8 cellular contexts compared by ENCODE assay signal in genomic region chr4:52861879-52862604, GRCh38. TPM values are rescaled to one million over a fixed set of nuclear protein-coding genes. Genes with fewer than 3 reads are reported as not detected.
DNase-seq lines count a peak whose midpoint lies in the region; ATAC-seq and TF ChIP-seq lines count a peak whose summit lies in the region.

A gene with protein sequence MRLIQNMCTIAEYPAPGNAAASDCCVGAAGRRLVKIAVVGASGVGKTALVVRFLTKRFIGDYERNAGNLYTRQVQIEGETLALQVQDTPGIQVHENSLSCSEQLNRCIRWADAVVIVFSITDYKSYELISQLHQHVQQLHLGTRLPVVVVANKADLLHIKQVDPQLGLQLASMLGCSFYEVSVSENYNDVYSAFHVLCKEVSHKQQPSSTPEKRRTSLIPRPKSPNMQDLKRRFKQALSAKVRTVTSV (plus strand): TSS chr4:52862317. CDS start chr4:52862508, 191 bp downstream.

- peak; percentile 100 for ATAC-seq in HG02763 (IDR thresholded peaks at IDR 0.05; ENCODE audit: unreplicated experiment)

- H3K27me3 ChIP-seq in brain microvascular endothelial cell (replicated peaks): peaks cover 8% of the 10 kb centered on the region
- H3K27me3 ChIP-seq in skeletal muscle tissue (ENCODE audit: control insufficient read depth in 3 of 3, insufficient read depth in 3 of 3, low read length in 3 of 3): peaks cover 0 to 6% (median 3%) of the 10 kb centered on the region in 3 donors

- TF ChIP-seq CTCF in GM13977 (IDR thresholded peaks at IDR 0.05; ENCODE audit: extremely low read depth, insufficient read depth, missing control alignments) (peak; percentile 11), brain microvascular endothelial cell (IDR thresholded peaks at IDR 0.05; ENCODE audit: low read depth, low read length, missing control alignments) (no peak)

- peaks cover 0 to 4% (median 0%) of the 10 kb centered on the region in 3 donors for H3K9me3 ChIP-seq in skeletal muscle tissue (ENCODE audit: control insufficient read depth in 3 of 3, low read length in 3 of 3)

- in situ Hi-C loops in GM13977 (cut with MboI; ENCODE audit: low pct_unique_long_range_greater_than_20kb, low sequenced_read_pairs, unreplicated experiment): no loop called here
- in situ Hi-C loops in brain microvascular endothelial cell (cut with HindIII; ENCODE audit: low pct_ligation_motif_present, low sequenced_read_pairs): no loop called here

- H3K4me1 ChIP-seq in skeletal muscle tissue (ENCODE audit: control insufficient read depth in 3 of 3, insufficient read depth in 3 of 3, low read length in 3 of 3): peaks cover 15 to 25% (median 18%) of the 10 kb centered on the region in 3 donors

- peak; percentile 98 for DNase-seq in GM13977 (ENCODE audit: low spot score)
- DNase-seq in NCI-H146 (lab: John Stamatoyannopoulos, UW): peak; percentile 90
- DNase-seq in UCSD-AML1 (lab: John Stamatoyannopoulos, UW; ENCODE audit: unreplicated experiment): peak; percentile 79
- peak; percentile 48 for DNase-seq in brain microvascular endothelial cell
- peak; percentile 97 for DNase-seq in iPS-NIHi11 (ENCODE audit: low spot score)
- DNase-seq in GF-D8 (lab: John Stamatoyannopoulos, UW): no peak

- H3K36me3 ChIP-seq in brain microvascular endothelial cell (replicated peaks): no peaks in the 10 kb centered on the region
- H3K36me3 ChIP-seq in skeletal muscle tissue (ENCODE audit: control insufficient read depth in 3 of 3, insufficient read depth in 3 of 3, low read length in 3 of 3): peaks cover 0 to 5% (median 2%) of the 10 kb centered on the region in 3 donors

- H3K9ac ChIP-seq in skeletal muscle tissue (ENCODE audit: low read depth in 1 of 3, low read length in 3 of 3): peak within 1 kb of the TSS; percentile 73 to 89 (median 80)

- H3K4me3 ChIP-seq in brain microvascular endothelial cell (ENCODE audit: low read depth, low read length): peak within 1 kb of the TSS; percentile 67
- H3K4me3 ChIP-seq in skeletal muscle tissue (ENCODE audit: low read length in 3 of 3): peak within 1 kb of the TSS; percentile 74 to 88 (median 80)

- H3K27ac ChIP-seq in brain microvascular endothelial cell (no peak within 1 kb of the TSS), skeletal muscle tissue (ENCODE audit: low read depth, low read length) (peak within 1 kb of the TSS; percentile 21)

RNA-seq across cellular contexts. Expression of the gene that starts here (rescaled TPM):
- total RNA-seq in skeletal muscle tissue: 6.3 TPM
